1 cellular context compared by ENCODE assay signal in the genomic region with DNA sequence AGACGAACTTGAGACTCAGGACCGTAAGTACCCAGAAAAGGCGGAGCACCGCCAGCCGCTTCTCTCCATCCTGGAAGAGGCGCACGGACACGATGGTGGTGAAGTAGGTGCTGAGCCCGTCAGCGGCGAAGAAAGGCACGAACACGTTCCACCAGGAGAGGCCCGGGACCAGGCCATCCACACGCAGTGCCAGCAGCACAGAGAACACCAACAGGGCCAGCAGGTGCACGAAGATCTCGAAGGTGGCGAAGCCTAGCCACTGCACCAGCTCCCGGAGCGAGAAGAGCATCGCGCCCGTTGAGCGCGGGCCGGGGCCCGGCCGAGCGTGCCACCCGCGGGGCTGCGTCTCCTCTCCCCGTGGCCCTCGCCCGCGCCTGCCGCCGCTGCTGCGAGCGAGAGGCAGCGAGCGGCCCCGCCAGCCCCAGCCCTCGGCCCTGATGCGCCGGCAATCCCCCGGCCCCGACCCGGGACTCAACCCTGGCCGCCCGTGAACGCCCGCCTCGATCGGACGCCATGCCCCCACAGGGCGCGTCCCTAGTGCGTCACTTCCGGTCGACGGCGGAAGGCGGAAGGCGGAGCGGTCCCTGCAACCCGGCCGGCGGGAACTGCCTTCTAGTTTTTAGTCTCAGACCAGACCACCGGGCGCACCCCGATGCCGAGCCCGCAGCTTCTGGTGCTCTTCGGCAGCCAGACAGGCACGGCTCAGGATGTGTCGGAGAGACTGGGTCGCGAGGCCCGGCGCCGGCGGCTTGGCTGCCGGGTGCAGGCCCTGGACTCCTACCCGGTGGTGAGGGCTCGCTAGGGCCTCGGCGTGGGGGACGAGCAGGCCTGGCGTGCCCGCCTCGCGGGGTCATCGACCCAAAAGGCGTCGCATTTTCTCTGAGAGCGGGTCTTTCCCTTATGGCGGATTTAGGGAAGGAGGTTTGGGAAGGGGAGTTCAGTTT.
A peak's percentile ranks its signal among the peaks of the same experiment; 100 is the strongest.
TF ChIP-seq lines count a peak whose summit lies in the region.

NDOR1 (plus strand) TSS at position 575 of the 944 bp plus-strand sequence; CDS start at position 653, 78 bp downstream.
TMEM203 (minus strand) TSS at position 523 of the 944 bp plus-strand sequence; CDS start at position 289, 234 bp downstream.

TF ChIP-seq in HepG2, 621 proteins besides CTCF, POLR2A, EP300 and RAD21 (continued from another document and continues in another):
- TF ChIP-seq, protein P1, sequence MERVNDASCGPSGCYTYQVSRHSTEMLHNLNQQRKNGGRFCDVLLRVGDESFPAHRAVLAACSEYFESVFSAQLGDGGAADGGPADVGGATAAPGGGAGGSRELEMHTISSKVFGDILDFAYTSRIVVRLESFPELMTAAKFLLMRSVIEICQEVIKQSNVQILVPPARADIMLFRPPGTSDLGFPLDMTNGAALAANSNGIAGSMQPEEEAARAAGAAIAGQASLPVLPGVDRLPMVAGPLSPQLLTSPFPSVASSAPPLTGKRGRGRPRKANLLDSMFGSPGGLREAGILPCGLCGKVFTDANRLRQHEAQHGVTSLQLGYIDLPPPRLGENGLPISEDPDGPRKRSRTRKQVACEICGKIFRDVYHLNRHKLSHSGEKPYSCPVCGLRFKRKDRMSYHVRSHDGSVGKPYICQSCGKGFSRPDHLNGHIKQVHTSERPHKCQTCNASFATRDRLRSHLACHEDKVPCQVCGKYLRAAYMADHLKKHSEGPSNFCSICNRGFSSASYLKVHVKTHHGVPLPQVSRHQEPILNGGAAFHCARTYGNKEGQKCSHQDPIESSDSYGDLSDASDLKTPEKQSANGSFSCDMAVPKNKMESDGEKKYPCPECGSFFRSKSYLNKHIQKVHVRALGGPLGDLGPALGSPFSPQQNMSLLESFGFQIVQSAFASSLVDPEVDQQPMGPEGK (CRISPR knock-in tag; IDR thresholded peaks at IDR 0.05) = peak; percentile 86
- TF ChIP-seq KDM2A (CRISPR knock-in tag; IDR thresholded peaks at IDR 0.05; ENCODE audit: borderline replicate concordance, low read depth) (peak; percentile 94; the same call in 1 of the 2 replicates), PITX1 (CRISPR knock-in tag; IDR thresholded peaks at IDR 0.05) (peak; percentile 29; the same call in 1 of the 2 replicates), ZNF878 (CRISPR knock-in tag; IDR thresholded peaks at IDR 0.05) (no peak), HIVEP1 (CRISPR knock-in tag; IDR thresholded peaks at IDR 0.05) (peak; percentile 54), PTBP1 (IDR thresholded peaks at IDR 0.05; ENCODE audit: low read depth, low read length, poor library complexity, severe bottlenecking) (no peak), NCOA2 (CRISPR knock-in tag; IDR thresholded peaks at IDR 0.05) (peak; percentile 42; the same call in 1 of the 2 replicates), PBX2 (CRISPR knock-in tag; IDR thresholded peaks at IDR 0.05) (no peak), ZFX (CRISPR knock-in tag; IDR thresholded peaks at IDR 0.05; ENCODE audit: low read depth) (peak; percentile 94), KLF11 (CRISPR knock-in tag; IDR thresholded peaks at IDR 0.05) (0 out of 2 replicates have a peak, but pooled peaks have one; percentile 39), GLI4 (CRISPR knock-in tag; IDR thresholded peaks at IDR 0.05; ENCODE audit: borderline replicate concordance) (no peak), SOX5 (CRISPR knock-in tag; IDR thresholded peaks at IDR 0.05; ENCODE audit: borderline replicate concordance) (0 out of 2 replicates have a peak, but pooled peaks have one; percentile 19), PRDM15 (CRISPR knock-in tag; IDR thresholded peaks at IDR 0.05) (peak; percentile 76; the same call in 1 of the 2 replicates), ZNF746 (CRISPR knock-in tag; IDR thresholded peaks at IDR 0.05) (no peak), ELF1 (CRISPR knock-in tag; IDR thresholded peaks at IDR 0.05) (peak; percentile 98), GABPA (IDR thresholded peaks at IDR 0.05; ENCODE audit: low read depth, low read length) (no peak), GABPA (CRISPR knock-in tag; IDR thresholded peaks at IDR 0.05; ENCODE audit: low read depth) (peak; percentile 95), SIX1 (CRISPR knock-in tag; IDR thresholded peaks at IDR 0.05; ENCODE audit: borderline replicate concordance) (no peak), POLR2G (IDR thresholded peaks at IDR 0.05; ENCODE audit: low read depth, low read length) (peak; percentile 88), MYC (CRISPR knock-in tag; IDR thresholded peaks at IDR 0.05; ENCODE audit: borderline replicate concordance) (peak; percentile 81; the same call in 1 of the 2 replicates), ZNF597 (CRISPR knock-in tag; IDR thresholded peaks at IDR 0.05) (no peak), RERE (CRISPR knock-in tag; IDR thresholded peaks at IDR 0.05; ENCODE audit: low read depth) (no peak)
- TF ChIP-seq, protein P2, sequence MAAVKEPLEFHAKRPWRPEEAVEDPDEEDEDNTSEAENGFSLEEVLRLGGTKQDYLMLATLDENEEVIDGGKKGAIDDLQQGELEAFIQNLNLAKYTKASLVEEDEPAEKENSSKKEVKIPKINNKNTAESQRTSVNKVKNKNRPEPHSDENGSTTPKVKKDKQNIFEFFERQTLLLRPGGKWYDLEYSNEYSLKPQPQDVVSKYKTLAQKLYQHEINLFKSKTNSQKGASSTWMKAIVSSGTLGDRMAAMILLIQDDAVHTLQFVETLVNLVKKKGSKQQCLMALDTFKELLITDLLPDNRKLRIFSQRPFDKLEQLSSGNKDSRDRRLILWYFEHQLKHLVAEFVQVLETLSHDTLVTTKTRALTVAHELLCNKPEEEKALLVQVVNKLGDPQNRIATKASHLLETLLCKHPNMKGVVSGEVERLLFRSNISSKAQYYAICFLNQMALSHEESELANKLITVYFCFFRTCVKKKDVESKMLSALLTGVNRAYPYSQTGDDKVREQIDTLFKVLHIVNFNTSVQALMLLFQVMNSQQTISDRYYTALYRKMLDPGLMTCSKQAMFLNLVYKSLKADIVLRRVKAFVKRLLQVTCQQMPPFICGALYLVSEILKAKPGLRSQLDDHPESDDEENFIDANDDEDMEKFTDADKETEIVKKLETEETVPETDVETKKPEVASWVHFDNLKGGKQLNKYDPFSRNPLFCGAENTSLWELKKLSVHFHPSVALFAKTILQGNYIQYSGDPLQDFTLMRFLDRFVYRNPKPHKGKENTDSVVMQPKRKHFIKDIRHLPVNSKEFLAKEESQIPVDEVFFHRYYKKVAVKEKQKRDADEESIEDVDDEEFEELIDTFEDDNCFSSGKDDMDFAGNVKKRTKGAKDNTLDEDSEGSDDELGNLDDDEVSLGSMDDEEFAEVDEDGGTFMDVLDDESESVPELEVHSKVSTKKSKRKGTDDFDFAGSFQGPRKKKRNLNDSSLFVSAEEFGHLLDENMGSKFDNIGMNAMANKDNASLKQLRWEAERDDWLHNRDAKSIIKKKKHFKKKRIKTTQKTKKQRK (IDR thresholded peaks at IDR 0.05; ENCODE audit: low read length) = no peak
- TF ChIP-seq, protein P3, sequence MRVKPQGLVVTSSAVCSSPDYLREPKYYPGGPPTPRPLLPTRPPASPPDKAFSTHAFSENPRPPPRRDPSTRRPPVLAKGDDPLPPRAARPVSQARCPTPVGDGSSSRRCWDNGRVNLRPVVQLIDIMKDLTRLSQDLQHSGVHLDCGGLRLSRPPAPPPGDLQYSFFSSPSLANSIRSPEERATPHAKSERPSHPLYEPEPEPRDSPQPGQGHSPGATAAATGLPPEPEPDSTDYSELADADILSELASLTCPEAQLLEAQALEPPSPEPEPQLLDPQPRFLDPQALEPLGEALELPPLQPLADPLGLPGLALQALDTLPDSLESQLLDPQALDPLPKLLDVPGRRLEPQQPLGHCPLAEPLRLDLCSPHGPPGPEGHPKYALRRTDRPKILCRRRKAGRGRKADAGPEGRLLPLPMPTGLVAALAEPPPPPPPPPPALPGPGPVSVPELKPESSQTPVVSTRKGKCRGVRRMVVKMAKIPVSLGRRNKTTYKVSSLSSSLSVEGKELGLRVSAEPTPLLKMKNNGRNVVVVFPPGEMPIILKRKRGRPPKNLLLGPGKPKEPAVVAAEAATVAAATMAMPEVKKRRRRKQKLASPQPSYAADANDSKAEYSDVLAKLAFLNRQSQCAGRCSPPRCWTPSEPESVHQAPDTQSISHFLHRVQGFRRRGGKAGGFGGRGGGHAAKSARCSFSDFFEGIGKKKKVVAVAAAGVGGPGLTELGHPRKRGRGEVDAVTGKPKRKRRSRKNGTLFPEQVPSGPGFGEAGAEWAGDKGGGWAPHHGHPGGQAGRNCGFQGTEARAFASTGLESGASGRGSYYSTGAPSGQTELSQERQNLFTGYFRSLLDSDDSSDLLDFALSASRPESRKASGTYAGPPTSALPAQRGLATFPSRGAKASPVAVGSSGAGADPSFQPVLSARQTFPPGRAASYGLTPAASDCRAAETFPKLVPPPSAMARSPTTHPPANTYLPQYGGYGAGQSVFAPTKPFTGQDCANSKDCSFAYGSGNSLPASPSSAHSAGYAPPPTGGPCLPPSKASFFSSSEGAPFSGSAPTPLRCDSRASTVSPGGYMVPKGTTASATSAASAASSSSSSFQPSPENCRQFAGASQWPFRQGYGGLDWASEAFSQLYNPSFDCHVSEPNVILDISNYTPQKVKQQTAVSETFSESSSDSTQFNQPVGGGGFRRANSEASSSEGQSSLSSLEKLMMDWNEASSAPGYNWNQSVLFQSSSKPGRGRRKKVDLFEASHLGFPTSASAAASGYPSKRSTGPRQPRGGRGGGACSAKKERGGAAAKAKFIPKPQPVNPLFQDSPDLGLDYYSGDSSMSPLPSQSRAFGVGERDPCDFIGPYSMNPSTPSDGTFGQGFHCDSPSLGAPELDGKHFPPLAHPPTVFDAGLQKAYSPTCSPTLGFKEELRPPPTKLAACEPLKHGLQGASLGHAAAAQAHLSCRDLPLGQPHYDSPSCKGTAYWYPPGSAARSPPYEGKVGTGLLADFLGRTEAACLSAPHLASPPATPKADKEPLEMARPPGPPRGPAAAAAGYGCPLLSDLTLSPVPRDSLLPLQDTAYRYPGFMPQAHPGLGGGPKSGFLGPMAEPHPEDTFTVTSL (CRISPR knock-in tag; IDR thresholded peaks at IDR 0.05; ENCODE audit: borderline replicate concordance) = no peak
